ENCODE assay signal across 8 cellular contexts in the genomic region with DNA sequence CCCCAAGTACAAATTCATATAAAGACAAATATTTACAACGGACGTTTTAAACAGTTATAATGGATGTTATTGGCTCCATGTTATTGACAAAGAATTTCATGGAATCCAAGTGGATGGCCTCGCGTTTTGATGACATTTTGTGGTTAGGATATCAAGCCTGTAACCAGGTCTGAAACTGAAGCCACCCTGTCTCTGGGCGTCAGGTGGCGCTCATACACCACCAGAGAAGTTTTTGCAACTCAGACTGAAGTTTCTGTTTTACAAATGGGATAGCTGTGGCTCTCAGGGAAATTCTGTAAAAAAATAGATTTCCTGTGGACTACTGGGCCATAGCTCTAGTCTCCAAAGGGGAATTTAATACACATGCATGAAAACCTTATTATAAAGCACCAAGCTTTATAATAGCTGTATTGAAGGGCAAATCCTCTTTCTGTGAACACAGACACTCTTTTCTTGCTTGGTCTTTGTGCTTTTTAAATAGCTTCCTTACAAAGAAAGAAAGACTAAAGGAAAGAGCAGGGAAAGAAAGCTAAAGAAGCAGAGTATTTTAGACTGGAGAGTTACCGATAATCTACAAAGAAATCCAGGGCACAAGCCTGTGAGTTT.
A peak's percentile ranks its signal among the peaks of the same experiment; 100 is the strongest.
DNase-seq lines count a peak whose midpoint lies in the region; ATAC-seq, FAIRE-seq and TF ChIP-seq lines count a peak whose summit lies in the region.

No MANE protein-coding gene starts in this region.

- peaks cover 0 to 4% (median 0%) of the 10 kb centered on the region in 5 experiments for H3K9me3 Mint-ChIP-seq in brain

- dilution Hi-C loops in keratinocyte (cut with MboI; ENCODE audit: extremely low pct_ligation_motif_present, low sequenced_read_pairs) = loop anchor here (25.0 kb wide), 1 partner anchor 218 kb away; no protein-coding TSS in a partner anchor

- H3K27ac Mint-ChIP-seq in brain = peak overlapping the region; percentile 59 to 76 (median 74)

- H3K4me3 Mint-ChIP-seq in brain = peak overlapping the region in 2 of 5 experiments; percentile 23 to 26

- no peaks in the 10 kb centered on the region for H3K27me3 Mint-ChIP-seq in brain

- DNase-seq in COLO668 (lab: John Stamatoyannopoulos, UW; ENCODE audit: unreplicated experiment) (peak; percentile 57), keratinocyte (ENCODE audit: low read depth, low spot score) (no peak), DMS79 treated with DMSO at 0.1 percent for 48 hours (lab: John Stamatoyannopoulos, UW) (no peak)
- peak; percentile 60 for DNase-seq in stimulated activated CD8-positive, alpha-beta memory T cell treated with anti-CD3 and anti-CD28 coated beads, Interleukin-4, amount 100 ng/mL, for 48 hours

- no peaks in the 10 kb centered on the region for H3K9me3 ChIP-seq in OCI-LY1 (ENCODE audit: low read length)
- H3K9me3 ChIP-seq in keratinocyte (ENCODE audit: control insufficient read depth, low read depth, low read length) = no peaks in the 10 kb centered on the region

- no peaks in the 10 kb centered on the region for H3K9me1 ChIP-seq in keratinocyte (ENCODE audit: control insufficient read depth, extremely low read depth, insufficient read depth, low read length)

- H4K20me1 ChIP-seq in OCI-LY1 (ENCODE audit: insufficient read depth, low read length) = no peaks in the 10 kb centered on the region
- H4K20me1 ChIP-seq in keratinocyte (ENCODE audit: control insufficient read depth, extremely low read depth, insufficient read depth, low read length) = no peaks in the 10 kb centered on the region

- H3K9ac ChIP-seq in OCI-LY1 (ENCODE audit: low read length) = no peak overlapping the region
- H3K9ac ChIP-seq in keratinocyte (ENCODE audit: control insufficient read depth, extremely low read depth, insufficient read depth, low read length) = no peak overlapping the region

- peak; percentile 80 for ATAC-seq in GM18861 (IDR thresholded peaks at IDR 0.05; ENCODE audit: unreplicated experiment)
- ATAC-seq in HG03175 (IDR thresholded peaks at IDR 0.05; ENCODE audit: unreplicated experiment) = peak; percentile 77

- H3K79me2 ChIP-seq in OCI-LY1 (ENCODE audit: insufficient read depth, low read length) (no peaks in the 10 kb centered on the region), keratinocyte (ENCODE audit: control insufficient read depth, insufficient read depth, low read length) (no peaks in the 10 kb centered on the region)

- H3K4me1 Mint-ChIP-seq in brain = peaks cover 18% of the 10 kb centered on the region

- no peak overlapping the region for H2AFZ ChIP-seq in OCI-LY1 (ENCODE audit: low read length)
- H2AFZ ChIP-seq in keratinocyte (ENCODE audit: control insufficient read depth, low read length) = no peak overlapping the region

- H3K4me3 ChIP-seq in OCI-LY1 (ENCODE audit: low read depth, low read length, poor library complexity, severe bottlenecking) (no peak overlapping the region), keratinocyte (ENCODE audit: control insufficient read depth in 2 of 3, extremely low read depth in 1 of 3, insufficient read depth in 2 of 3, low read depth in 1 of 3, low read length in 3 of 3) (no peak overlapping the region)

- TF ChIP-seq CTCF in OCI-LY1 (IDR thresholded peaks at IDR 0.05; ENCODE audit: low read length) (peak; percentile 89), brain (conservative IDR thresholded peaks at IDR 0.05) (peak; percentile 91 to 96), keratinocyte (optimal IDR thresholded peaks at IDR 0.05 in 1 of 3, IDR thresholded peaks at IDR 0.05 in 1 of 3, conservative IDR thresholded peaks at IDR 0.05 in 1 of 3; ENCODE audit: extremely low read depth in 1 of 3, insufficient read depth in 2 of 3, low read length in 3 of 3) (peak; percentile 75 to 80 (median 77))

- peak; percentile 75 for FAIRE-seq in keratinocyte (lab: Jason Lieb, UNC)

- no peak overlapping the region for H3K27ac ChIP-seq in OCI-LY1 (ENCODE audit: low read depth, low read length, poor library complexity, severe bottlenecking)
- no peak overlapping the region for H3K27ac ChIP-seq in keratinocyte (ENCODE audit: control insufficient read depth, insufficient read depth, low read length)

- H3K36me3 ChIP-seq in OCI-LY1 (ENCODE audit: insufficient read depth, low read length) (no peaks in the 10 kb centered on the region), keratinocyte (ENCODE audit: control insufficient read depth in 2 of 2, extremely low read depth in 1 of 2, insufficient read depth in 2 of 2, low read length in 2 of 2) (no peaks in the 10 kb centered on the region)

- H3K4me1 ChIP-seq in OCI-LY1 (ENCODE audit: insufficient read depth, low read length, severe bottlenecking) (no peaks in the 10 kb centered on the region), keratinocyte (ENCODE audit: control insufficient read depth, extremely low read depth, insufficient read depth, low read length) (no peaks in the 10 kb centered on the region)

- no peaks in the 10 kb centered on the region for H3K9me2 ChIP-seq in OCI-LY1 (ENCODE audit: low read depth, low read length)

- H3K4me2 ChIP-seq in OCI-LY1 (ENCODE audit: low read length) (no peak overlapping the region), keratinocyte (ENCODE audit: control insufficient read depth, extremely low read depth, insufficient read depth, low read depth, low read length) (no peak overlapping the region)

- H3K27me3 ChIP-seq in OCI-LY1 (ENCODE audit: insufficient read depth, low read length) = no peaks in the 10 kb centered on the region
- no peaks in the 10 kb centered on the region for H3K27me3 ChIP-seq in keratinocyte (ENCODE audit: control insufficient read depth, extremely low read depth, insufficient read depth, low read length)

- H3K36me3 Mint-ChIP-seq in brain = no peaks in the 10 kb centered on the region

- H3F3A ChIP-seq in OCI-LY1 (ENCODE audit: insufficient read depth, low read length) = no peaks in the 10 kb centered on the region

Comparison
In these comparisons a context has a peak if more than half of its experiments do, and no peak if none do; other contexts are left out.
1. DNase-seq: peak in COLO668 (single experiment) and stimulated activated CD8-positive, alpha-beta memory T cell treated with anti-CD3 and anti-CD28 coated beads, Interleukin-4, amount 100 ng/mL, for 48 hours (single experiment); none in keratinocyte (single experiment) and DMS79 treated with DMSO at 0.1 percent for 48 hours (single experiment).
2. Peak in every context shown above with its lines, with median percentiles within 50 percentile points of each other: CTCF ChIP-seq.